Comparison of ENCODE assay signal across 11 cellular contexts in genomic region chr17:15966879-15967248, GRCh38. TPM values are rescaled to one million over a fixed set of nuclear protein-coding genes. Genes with fewer than 3 reads are reported as not detected.
DNase-seq lines count a peak whose midpoint lies in the region; ATAC-seq and TF ChIP-seq lines count a peak whose summit lies in the region.
"Had no signal": no experiment of that assay in that cellular context is flagged by ENCODE, and none has a peak within 500 bp of the region (broad histone marks: within the 10 kb centered on the region; RNA-seq: fewer than 3 reads in every experiment).

No MANE protein-coding gene starts in this region.

- no peaks in the 10 kb centered on the region for H3K36me3 ChIP-seq in CD8-positive, alpha-beta T cell (ENCODE audit: insufficient read depth, low read length)
- H3K36me3 ChIP-seq in ectodermal cell (ENCODE audit: control insufficient read depth, insufficient read depth, low read length) = no peaks in the 10 kb centered on the region
- H3K36me3 ChIP-seq in naive thymus-derived CD4-positive, alpha-beta T cell (ENCODE audit: control insufficient read depth in 2 of 3, insufficient read depth in 3 of 3, low read length in 3 of 3) = no peaks in the 10 kb centered on the region

- intact Hi-C loops in CD8-positive, alpha-beta T cell (cut with DNase I, micrococcal nuclease) = no loop called here
- intact Hi-C loops in naive thymus-derived CD4-positive, alpha-beta T cell (cut with micrococcal nuclease) = no loop called here

- no peak for DNase-seq in CD8-positive, alpha-beta T cell
- DNase-seq in NB4 (ENCODE audit: low read depth) = peak; percentile 81
- no peak for DNase-seq in naive thymus-derived CD4-positive, alpha-beta T cell
- no peak for DNase-seq in cerebellum (ENCODE audit: low spot score)
- no peak for DNase-seq in putamen (ENCODE audit: low spot score)
- DNase-seq in NCI-H2227 (lab: John Stamatoyannopoulos, UW; ENCODE audit: unreplicated experiment) = no peak
- DNase-seq in NCI-H748 treated with DMSO at 0.1 percent for 48 hours (lab: John Stamatoyannopoulos, UW) = no peak
- DNase-seq: activated CD4-positive, alpha-beta T cell treated with anti-CD3 and anti-CD28 coated beads, Interleukin-2, amount 50 U/mL, for 4 hours; stimulated activated CD4-positive, alpha-beta T cell treated with anti-CD3 and anti-CD28 coated beads, Interleukin-12 subunit alpha, Interleukin-12 subunit beta, amount 100 ng/mL, for 4 hours had no signal

- CTCF ChIA-PET in CD8-positive, alpha-beta T cell (lab: Charles Lee) = no interaction called here
- CTCF ChIA-PET in naive thymus-derived CD4-positive, alpha-beta T cell (lab: Charles Lee) = interaction anchor here (0.6 kb wide), 1 partner anchor 29 kb away, joined by 4 read pairs; no protein-coding TSS in a partner anchor

- WGBS in ectodermal cell, 2 experiments = 6% methylated on average over 11 of the region's 11 CpGs

- TF ChIP-seq POLR2A in NB4 (IDR thresholded peaks at IDR 0.05; ENCODE audit: extremely low read depth, insufficient read length) = no peak

- POLR2A ChIA-PET in CD8-positive, alpha-beta T cell (lab: Charles Lee) = interaction anchor here (1.2 to 1.3 kb wide), 2 partner anchors 8 to 33 kb away, joined by 3 to 5 read pairs; partner anchors contain the start of genes TTC19 and ZSWIM7
- POLR2A ChIA-PET in naive thymus-derived CD4-positive, alpha-beta T cell (lab: Charles Lee) = no interaction called here

- no peaks in the 10 kb centered on the region for H3K36me3 Mint-ChIP-seq in CD8-positive, alpha-beta T cell
- H3K36me3 Mint-ChIP-seq in naive thymus-derived CD4-positive, alpha-beta T cell = no peaks in the 10 kb centered on the region

- H3K4me1 ChIP-seq in CD8-positive, alpha-beta T cell (ENCODE audit: insufficient read depth, low read length) = peaks cover 26% of the 10 kb centered on the region
- H3K4me1 ChIP-seq in ectodermal cell (ENCODE audit: control insufficient read depth, insufficient read depth, low read length) = peaks cover 25% of the 10 kb centered on the region
- peaks cover 0 to 10% of the 10 kb centered on the region in 2 donors for H3K4me1 ChIP-seq in naive thymus-derived CD4-positive, alpha-beta T cell (ENCODE audit: control insufficient read depth in 2 of 2, insufficient read depth in 2 of 2, low read length in 2 of 2)

- ATAC-seq in CD8-positive, alpha-beta T cell = no peak
- ATAC-seq in naive thymus-derived CD4-positive, alpha-beta T cell = peak; percentile 22

- H3K27me3 ChIP-seq in CD8-positive, alpha-beta T cell (ENCODE audit: insufficient read depth, low read length) = no peaks in the 10 kb centered on the region
- no peaks in the 10 kb centered on the region for H3K27me3 ChIP-seq in ectodermal cell (ENCODE audit: control insufficient read depth, insufficient read depth, low read length, poor library complexity, severe bottlenecking)
- no peaks in the 10 kb centered on the region for H3K27me3 ChIP-seq in naive thymus-derived CD4-positive, alpha-beta T cell (ENCODE audit: control insufficient read depth in 2 of 2, insufficient read depth in 2 of 2, low read length in 2 of 2)

- no peak overlapping the region for H3K4me3 ChIP-seq in CD8-positive, alpha-beta T cell (ENCODE audit: low read depth, low read length)
- H3K4me3 ChIP-seq in NB4 (ENCODE audit: low read depth, low read length) (peak overlapping the region; percentile 47), ectodermal cell (ENCODE audit: insufficient read depth, low read depth, low read length) (peak overlapping the region; percentile 12)
- H3K4me3 ChIP-seq in naive thymus-derived CD4-positive, alpha-beta T cell (ENCODE audit: low read length) = no peak overlapping the region

- H3K27me3 Mint-ChIP-seq in CD8-positive, alpha-beta T cell (ENCODE audit: low read depth) = no peaks in the 10 kb centered on the region
- peaks cover 0 to 29% (median 5%) of the 10 kb centered on the region in 5 donors for H3K27me3 Mint-ChIP-seq in naive thymus-derived CD4-positive, alpha-beta T cell

- no peaks in the 10 kb centered on the region for H3K9me3 ChIP-seq in CD8-positive, alpha-beta T cell (ENCODE audit: low read length)
- no peaks in the 10 kb centered on the region for H3K9me3 ChIP-seq in ectodermal cell (ENCODE audit: control insufficient read depth, low read length)
- H3K9me3 ChIP-seq in naive thymus-derived CD4-positive, alpha-beta T cell (ENCODE audit: control insufficient read depth in 2 of 3, low read length in 3 of 3) = no peaks in the 10 kb centered on the region

- peak overlapping the region; percentile 81 for H3K27ac Mint-ChIP-seq in CD8-positive, alpha-beta T cell
- peak overlapping the region in 8 of 9 donors; percentile 38 to 98 (median 90) for H3K27ac Mint-ChIP-seq in naive thymus-derived CD4-positive, alpha-beta T cell

- TF ChIP-seq CTCF in CD8-positive, alpha-beta T cell (IDR thresholded peaks at IDR 0.05) = no peak
- TF ChIP-seq CTCF in NB4 (IDR thresholded peaks at IDR 0.05; ENCODE audit: low read depth, low read length) = no peak

- H3K4me1 Mint-ChIP-seq in CD8-positive, alpha-beta T cell (ENCODE audit: low read depth) = peaks cover 20% of the 10 kb centered on the region
- H3K4me1 Mint-ChIP-seq in naive thymus-derived CD4-positive, alpha-beta T cell = peaks cover 8 to 36% (median 25%) of the 10 kb centered on the region in 7 donors

- no peak overlapping the region for H3K27ac ChIP-seq in CD8-positive, alpha-beta T cell (ENCODE audit: low read depth, low read length)
- H3K27ac ChIP-seq in ectodermal cell (ENCODE audit: insufficient read depth, low read depth, low read length, poor library complexity, severe bottlenecking) = peak overlapping the region; percentile 78
- peak overlapping the region; percentile 50 for H3K27ac ChIP-seq in naive thymus-derived CD4-positive, alpha-beta T cell (ENCODE audit: low read depth, low read length)
- H3K27ac ChIP-seq: epithelial cell of prostate had no signal

- no peaks in the 10 kb centered on the region for H3K9me3 Mint-ChIP-seq in CD8-positive, alpha-beta T cell
- no peaks in the 10 kb centered on the region for H3K9me3 Mint-ChIP-seq in naive thymus-derived CD4-positive, alpha-beta T cell

- H3K4me3 Mint-ChIP-seq in CD8-positive, alpha-beta T cell = peak overlapping the region; percentile 57
- H3K4me3 Mint-ChIP-seq in naive thymus-derived CD4-positive, alpha-beta T cell = peak overlapping the region in 9 of 10 donors; percentile 42 to 79 (median 68)

RNA-seq across cellular contexts. Expression of gene ADORA2B, which starts 21.9 kb away (rescaled TPM):
- total RNA-seq in CD8-positive, alpha-beta T cell = not detected
- 1.6 TPM for polyA plus RNA-seq in ectodermal cell (2013, experiment 1 of 4)
- polyA plus RNA-seq in ectodermal cell (2013, experiment 2 of 4) = 1.6 TPM
- polyA plus RNA-seq in ectodermal cell (2013, experiment 3 of 4) = 2.3 TPM
- 1.9 TPM for polyA plus RNA-seq in ectodermal cell (2013, experiment 4 of 4)
- total RNA-seq in naive thymus-derived CD4-positive, alpha-beta T cell = 1 to 10 TPM in 2 of 5 experiments, under 1 TPM in 1, not detected in 2; 0.50 to 2.2 (median 1.6) TPM
- 1 to 10 TPM in 1 of 2 donors, under 1 TPM in 1; 0.71 to 2.6 TPM for polyA plus RNA-seq in naive thymus-derived CD4-positive, alpha-beta T cell
- 8.4 TPM for total RNA-seq in cerebellum

RNA-seq across cellular contexts. Expression of gene ZSWIM7, which starts 32.6 kb away (rescaled TPM):
- 10 to 100 TPM; 10.3 to 10.8 TPM for total RNA-seq in CD8-positive, alpha-beta T cell
- 54.6 TPM for polyA plus RNA-seq in ectodermal cell (2013, experiment 1 of 4)
- polyA plus RNA-seq in ectodermal cell (2013, experiment 2 of 4) = 68.8 TPM
- polyA plus RNA-seq in ectodermal cell (2013, experiment 3 of 4) = 56.9 TPM
- 74.4 TPM for polyA plus RNA-seq in ectodermal cell (2013, experiment 4 of 4)
- 10 to 100 TPM; 10.0 to 39.6 (median 25.4) TPM for total RNA-seq in naive thymus-derived CD4-positive, alpha-beta T cell
- 10 to 100 TPM; 78.6 to 82.7 TPM for polyA plus RNA-seq in naive thymus-derived CD4-positive, alpha-beta T cell
- total RNA-seq in cerebellum = 12.2 TPM

RNA-seq across cellular contexts. Expression of gene TTC19, which starts 32.8 kb away (rescaled TPM):
- 10 to 100 TPM; 63.5 to 71.9 TPM for total RNA-seq in CD8-positive, alpha-beta T cell
- polyA plus RNA-seq in ectodermal cell (2013, experiment 1 of 4) = 52.1 TPM
- polyA plus RNA-seq in ectodermal cell (2013, experiment 2 of 4) = 56.3 TPM
- 46.1 TPM for polyA plus RNA-seq in ectodermal cell (2013, experiment 3 of 4)
- 44.2 TPM for polyA plus RNA-seq in ectodermal cell (2013, experiment 4 of 4)
- total RNA-seq in naive thymus-derived CD4-positive, alpha-beta T cell = 10 to 100 TPM; 32.8 to 61.6 (median 37.4) TPM
- polyA plus RNA-seq in naive thymus-derived CD4-positive, alpha-beta T cell = 10 to 100 TPM; 35.8 to 35.9 TPM
- total RNA-seq in cerebellum = 62.9 TPM

Comparison
In these comparisons a context has a peak if more than half of its experiments do, and no peak if none do; other contexts are left out.
1. H3K4me3 ChIP-seq: peak in NB4 (single experiment) and ectodermal cell (single experiment); none in CD8-positive, alpha-beta T cell (single experiment) and naive thymus-derived CD4-positive, alpha-beta T cell (single experiment).